1 cellular context compared by ENCODE assay signal in genomic region chr10:109979215-109979614, GRCh38.
TF ChIP-seq lines count a peak whose summit lies in the region.

No MANE protein-coding gene starts in this region.

TF ChIP-seq in H1, 55 proteins besides CTCF, POLR2A, EP300 and RAD21:
- TF ChIP-seq HDAC6 (IDR thresholded peaks at IDR 0.05; ENCODE audit: low read depth, low read length) = no peak
- TF ChIP-seq MAFK (IDR thresholded peaks at IDR 0.05; ENCODE audit: low read depth, low read length) = no peak
- no peak for TF ChIP-seq CHD2 (IDR thresholded peaks at IDR 0.05; ENCODE audit: low read length)
- no peak for TF ChIP-seq POLR2AphosphoS5 (IDR thresholded peaks at IDR 0.05; ENCODE audit: low read depth, low read length)
- TF ChIP-seq EZH2 (IDR thresholded peaks at IDR 0.05; ENCODE audit: low read depth, low read length, severe bottlenecking) = no peak
- no peak for TF ChIP-seq ASH2L (IDR thresholded peaks at IDR 0.05; ENCODE audit: low read length)
- TF ChIP-seq CHD7 (IDR thresholded peaks at IDR 0.05; ENCODE audit: insufficient replicate concordance, low read length) = no peak
- TF ChIP-seq SIRT6 (IDR thresholded peaks at IDR 0.05; ENCODE audit: low read length) = no peak
- no peak for TF ChIP-seq RFX5 (IDR thresholded peaks at IDR 0.05; ENCODE audit: borderline replicate concordance, low read depth, low read length)
- no peak for TF ChIP-seq BCL11A (IDR thresholded peaks at IDR 0.05; ENCODE audit: low read depth in 2 of 2, low read length in 2 of 2)
- TF ChIP-seq GTF2F1 (IDR thresholded peaks at IDR 0.05; ENCODE audit: borderline replicate concordance, low read depth, low read length) = no peak
- no peak for TF ChIP-seq SP4 (IDR thresholded peaks at IDR 0.05; ENCODE audit: low read length)
- no peak for TF ChIP-seq SP2 (IDR thresholded peaks at IDR 0.05; ENCODE audit: low read length)
